9 cellular contexts compared by ENCODE assay signal in genomic region chrX:77785400-77785745, GRCh38. TPM values are rescaled to one million over a fixed set of nuclear protein-coding genes. Genes with fewer than 3 reads are reported as not detected.
DNase-seq lines count a peak whose midpoint lies in the region; ATAC-seq, FAIRE-seq and TF ChIP-seq lines count a peak whose summit lies in the region.
"Had no signal": no experiment of that assay in that cellular context is flagged by ENCODE, and none has a peak within 500 bp of the region (broad histone marks: within the 10 kb centered on the region; RNA-seq: fewer than 3 reads in every experiment).

No MANE protein-coding gene starts in this region.

- no peaks in the 10 kb centered on the region for H3K27me3 ChIP-seq in K562 (ENCODE audit: control insufficient read depth in 2 of 2, insufficient read depth in 2 of 2, low read length in 2 of 2)

- peak overlapping the region; percentile 55 for H3K4me3 ChIP-seq in K562

- H3K36me3 ChIP-seq in K562 (ENCODE audit: control insufficient read depth, insufficient read depth, low read length): 0 out of 3 replicates have a peak, but pooled peaks cover 3% of the 10 kb centered on the region

- peaks cover 0 to 4% of the 10 kb centered on the region in 2 experiments; a peak in 2 of 5 replicates for H3K4me1 ChIP-seq in K562 (replicated peaks in 1 of 2; ENCODE audit: control insufficient read depth in 2 of 2, insufficient read depth in 2 of 2, low read length in 2 of 2)

- no peak for TF ChIP-seq CTCF in K562 (IDR thresholded peaks at IDR 0.05 in 2 of 3, conservative IDR thresholded peaks at IDR 0.05 in 1 of 3; ENCODE audit: insufficient read depth in 2 of 3, low read depth in 1 of 3, low read length in 3 of 3)

- BruUV-seq in K562 (replicated peaks; lab: Mats Ljungman, UMichigan): no TSS peak

- H3K9me3 ChIP-seq in K562 (replicated peaks; ENCODE audit: control insufficient read depth, insufficient read depth, low read depth, low read length): no peaks in the 10 kb centered on the region

- TF ChIP-seq EP300 in K562 (IDR thresholded peaks at IDR 0.05; ENCODE audit: low read length): no peak

- POLR2A ChIA-PET in K562 (lab: Yijun Ruan, JAX): interaction anchor here (0.7 kb wide), 1 partner anchor 11 kb away, joined by 3 read pairs; no protein-coding TSS in a partner anchor

- H3K27ac ChIP-seq in K562 (ENCODE audit: extremely low read depth, low read depth, low read length): no peak overlapping the region

- no peak overlapping the region for H2AFZ ChIP-seq in K562 (ENCODE audit: low read depth, low read length)

- peaks cover 56% of the 10 kb centered on the region for H3K79me2 ChIP-seq in K562 (ENCODE audit: control insufficient read depth, insufficient read depth, low read length)

- ATAC-seq in K562 (peak; percentile 38), GM19467 (IDR thresholded peaks at IDR 0.05; ENCODE audit: unreplicated experiment) (no peak)
- no peak for ATAC-seq in stimulated activated naive CD8-positive, alpha-beta T cell treated with anti-CD3 and anti-CD28 coated beads, Interleukin-15, amount 100 ng/mL, for 72 hours
- ATAC-seq in activated CD4-positive, CD25-positive, alpha-beta regulatory T cell treated with anti-CD3 and anti-CD28 coated beads, Interleukin-2, amount 50 U/mL, for 24 hours: no peak

- FAIRE-seq in K562 (lab: Jason Lieb, UNC): no peak
- FAIRE-seq: colon had no signal

- no peaks in the 10 kb centered on the region for H3K27me3 Mint-ChIP-seq in stimulated activated naive CD8-positive, alpha-beta T cell treated with anti-CD3 and anti-CD28 coated beads, Interleukin-15, amount 100 ng/mL, for 72 hours

- H4K20me1 ChIP-seq in K562 (replicated peaks; ENCODE audit: control insufficient read depth, insufficient read depth, low read length): no peaks in the 10 kb centered on the region

- no CpG with 5 or more reads among the region's 16 CpGs for WGBS in K562 (ENCODE audit: insufficient coverage, low coverage, missing lambda C conversion rate)

- peak overlapping the region in 1 of 2 donors; percentile 100 for H3K27ac Mint-ChIP-seq in stimulated activated naive CD8-positive, alpha-beta T cell treated with anti-CD3 and anti-CD28 coated beads, Interleukin-15, amount 100 ng/mL, for 72 hours

- peaks cover 10% of the 10 kb centered on the region for H3K4me1 Mint-ChIP-seq in stimulated activated naive CD8-positive, alpha-beta T cell treated with anti-CD3 and anti-CD28 coated beads, Interleukin-15, amount 100 ng/mL, for 72 hours

- H3K9me3 Mint-ChIP-seq in stimulated activated naive CD8-positive, alpha-beta T cell treated with anti-CD3 and anti-CD28 coated beads, Interleukin-15, amount 100 ng/mL, for 72 hours: no peaks in the 10 kb centered on the region

- no peak for TF ChIP-seq POLR2A in K562 (conservative IDR thresholded peaks at IDR 0.05)

- DNase-seq in NCI-H1092 treated with DMSO at 0.1 percent for 48 hours (lab: John Stamatoyannopoulos, UW) (peak; percentile 46), NCI-H1092 (lab: John Stamatoyannopoulos, UW) (no peak), NCI-H2171 (lab: John Stamatoyannopoulos, UW) (peak; percentile 3), K562 (ENCODE audit: extremely low read depth in 1 of 4, low spot score in 3 of 4) (peak; percentile 24 to 46 (median 36)), iPS-NIHi7 (ENCODE audit: extremely low spot score) (peak; percentile 46)
- DNase-seq in stimulated activated naive CD8-positive, alpha-beta T cell treated with anti-CD3 and anti-CD28 coated beads, Interleukin-15, amount 100 ng/mL, for 72 hours: peak in 1 of 2 donors; percentile 11

- no peak for TF ChIP-seq RAD21 in K562 (CRISPR knock-in tag; conservative IDR thresholded peaks at IDR 0.05 in 1 of 2, IDR thresholded peaks at IDR 0.05 in 1 of 2)

- in situ Hi-C loops in K562 (cut with MboI): no loop called here

- peak overlapping the region; percentile 100 for H3K4me3 Mint-ChIP-seq in stimulated activated naive CD8-positive, alpha-beta T cell treated with anti-CD3 and anti-CD28 coated beads, Interleukin-15, amount 100 ng/mL, for 72 hours

- peak overlapping the region; percentile 62 for H3K4me2 ChIP-seq in K562 (ENCODE audit: insufficient read depth, low read length)

- CTCF ChIA-PET in K562 (lab: Yijun Ruan, JAX; ENCODE audit: low intra/inter-chr PET ratio): no interaction called here

- intact Hi-C loops in K562 (cut with micrococcal nuclease): loop anchor here (5.0 kb wide), 1 partner anchor 112 kb away; the partner anchor contains the start of genes COX7B and MAGT1

- no peaks in the 10 kb centered on the region for H3K9me1 ChIP-seq in K562 (ENCODE audit: control insufficient read depth, insufficient read depth, low read length)

- H3K9ac ChIP-seq in K562 (ENCODE audit: insufficient read depth in 1 of 2, low read depth in 2 of 2, low read length in 2 of 2): peak overlapping the region in 1 of 2 experiments; percentile 38; a peak in 2 of 4 replicates

TF ChIP-seq in K562, 482 proteins besides CTCF, POLR2A, EP300 and RAD21:
- TF ChIP-seq VEZF1 (CRISPR knock-in tag; IDR thresholded peaks at IDR 0.05): peak; percentile 75
- TF ChIP-seq ZNF740 (CRISPR knock-in tag; IDR thresholded peaks at IDR 0.05): 0 out of 2 replicates have a peak, but pooled peaks have one; percentile 7
- peak in 1 of 2 experiments; percentile 84; a peak in 1 of 4 replicates for TF ChIP-seq ZNF740 (tag; IDR thresholded peaks at IDR 0.05)
- TF ChIP-seq NFYB (IDR thresholded peaks at IDR 0.05; ENCODE audit: extremely low read depth, insufficient read length): no peak

RNA-seq across cellular contexts. Expression of gene ATRX, which starts 0.6 kb away (rescaled TPM):
- 16.3 and 89.5 TPM in 2 replicates for total RNA-seq in K562 (2011; cell fraction: chromatin; rRNA removed; ENCODE audit: low replicate concordance)
- 11.3 and 11.7 TPM in 2 replicates for total RNA-seq in K562 (2011; cell fraction: nucleolus; rRNA removed)
- 28.1 and 41.3 TPM in 2 replicates for total RNA-seq in K562 (2011; cell fraction: nucleoplasm; rRNA removed)
- total RNA-seq in K562 (2014; rRNA removed): 15.6 and 26.7 TPM in 2 replicates
- total RNA-seq in K562 (2014; rRNA removed; fragmentation: Illumina TruSeq; extraction: Trizol): 23.1 and 25.9 TPM in 2 replicates
- 20.1 and 21.4 TPM in 2 replicates for total RNA-seq in K562 (2015; rRNA removed; fragmentation: Illumina TruSeq; extraction: Trizol)
- 20.7 and 24.0 TPM in 2 replicates for total RNA-seq in K562 (2021)
- polyA plus RNA-seq in K562 (2011; rRNA removed): 14.6 and 22.2 TPM in 2 replicates
- polyA plus RNA-seq in K562 (2011; cell fraction: cytosol; rRNA removed): 5.9 TPM in 2 replicates
- 30.6 and 35.5 TPM in 2 replicates for polyA plus RNA-seq in K562 (2011; cell fraction: nucleus; rRNA removed)
- 7.0 and 13.5 TPM in 2 replicates for polyA plus RNA-seq in K562 (2012)
- polyA plus RNA-seq in K562 (2014; fragmentation: Illumina TruSeq; extraction: Trizol): 12.6 and 13.1 TPM in 2 replicates
- polyA plus RNA-seq in K562 (2014; fragmentation: Nextera tagmentation; extraction: Ambion mirVana): 10 to 100 TPM in 1 of 2 experiments, 1 to 10 TPM in 1; 7.7 to 11.8 TPM
- polyA plus RNA-seq in K562 (2014; rRNA removed): 12.9 and 20.2 TPM in 2 replicates
- 48.8 and 51.3 TPM in 2 replicates for polyA minus RNA-seq in K562 (2011; rRNA and poly(A)+ RNA removed)
- polyA minus RNA-seq in K562 (2011; cell fraction: cytosol; rRNA and poly(A)+ RNA removed): 7.9 and 17.4 TPM in 2 replicates
- polyA minus RNA-seq in K562 (2011; cell fraction: nucleus; rRNA and poly(A)+ RNA removed): 48.5 and 64.5 TPM in 2 replicates
